In the genomic region with DNA sequence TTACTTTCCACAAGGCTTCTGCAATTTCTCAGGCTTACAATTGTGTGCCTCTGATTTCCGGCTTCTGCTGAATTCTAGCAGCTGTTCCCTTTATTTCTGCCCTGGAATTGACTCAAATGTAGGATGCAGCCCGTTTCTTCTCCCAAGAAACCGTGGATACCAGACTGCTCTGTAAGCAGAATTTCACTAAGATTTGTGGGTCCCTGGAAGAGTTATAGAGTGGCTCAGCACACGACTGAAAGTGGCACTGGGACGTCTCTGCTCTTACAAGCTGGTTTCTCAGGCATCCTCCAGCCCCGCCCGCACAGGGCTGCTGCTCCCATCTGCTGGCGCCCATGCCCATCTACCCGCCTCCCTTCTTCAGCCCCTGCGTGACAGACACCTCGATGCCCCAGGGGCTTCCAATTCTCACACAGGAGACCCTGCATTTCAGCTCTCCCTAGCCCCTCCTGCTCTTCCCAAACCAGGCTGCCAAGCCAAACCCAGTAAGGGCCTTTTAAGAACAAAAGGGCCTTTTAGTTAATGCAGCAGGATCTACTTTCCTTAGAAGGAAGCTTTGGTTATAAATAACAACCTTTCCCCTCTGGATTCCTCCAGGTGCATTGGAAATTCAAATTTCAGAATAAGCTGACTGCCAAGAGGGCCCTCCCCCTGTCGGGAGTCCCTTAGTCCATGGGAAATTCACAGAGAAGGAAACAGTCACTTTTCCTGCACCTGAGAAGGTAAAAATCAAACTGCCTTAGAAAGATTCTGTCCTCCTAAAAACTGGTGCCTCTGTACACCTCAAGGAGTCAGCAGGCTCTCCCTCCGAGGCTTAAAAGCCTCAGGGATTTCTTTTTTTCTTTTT, we compare ENCODE assay signal across 13 cellular contexts. TPM values are rescaled to one million over a fixed set of nuclear protein-coding genes. Genes with fewer than 3 reads are reported as not detected.
DNase-seq lines count a peak whose midpoint lies in the region; ATAC-seq and TF ChIP-seq lines count a peak whose summit lies in the region.
"Had no signal": no experiment of that assay in that cellular context is flagged by ENCODE, and none has a peak within 500 bp of the region (broad histone marks: within the 10 kb centered on the region; RNA-seq: fewer than 3 reads in every experiment).

No MANE protein-coding gene starts in this region.

- H3K9me3 ChIP-seq in muscle layer of duodenum (ENCODE audit: control insufficient read depth in 1 of 2, low read length in 2 of 2) (no peaks in the 10 kb centered on the region), left lung (no peaks in the 10 kb centered on the region)
- H3K9me3 ChIP-seq in CD8-positive, alpha-beta memory T cell (ENCODE audit: low read length): no peaks in the 10 kb centered on the region

- H3K36me3 ChIP-seq in muscle layer of duodenum (ENCODE audit: control insufficient read depth in 1 of 2, insufficient read depth in 2 of 2, low read length in 2 of 2) (no peaks in the 10 kb centered on the region), left lung (no peaks in the 10 kb centered on the region)
- H3K36me3 ChIP-seq in CD8-positive, alpha-beta memory T cell (ENCODE audit: insufficient read depth, low read length): no peaks in the 10 kb centered on the region

- peaks cover 43% of the 10 kb centered on the region for H3K4me1 Mint-ChIP-seq in brain
- no peaks in the 10 kb centered on the region for H3K4me1 Mint-ChIP-seq in stimulated activated naive B cell treated with anti-CD40 and anti-IgM and Interleukin-4, amounts not matched to agents 10 μg/mL and 1 μg/mL and 100 μg/mL, for 72 hours
- no peaks in the 10 kb centered on the region for H3K4me1 Mint-ChIP-seq in CD8-positive, alpha-beta memory T cell
- H3K4me1 Mint-ChIP-seq: memory B cell had no signal

- POLR2A ChIA-PET in CD8-positive, alpha-beta memory T cell (lab: Charles Lee): interaction anchor here (1.5 kb wide), 1 partner anchor 10 kb away, joined by 3 read pairs; no protein-coding TSS in a partner anchor

- peak overlapping the region; percentile 61 for H3K27ac ChIP-seq in muscle layer of duodenum (ENCODE audit: low read length)
- no peak overlapping the region for H3K27ac ChIP-seq in left lung
- no peak overlapping the region for H3K27ac ChIP-seq in CD8-positive, alpha-beta memory T cell (ENCODE audit: low read depth, low read length)

- DNase-seq in COR-L47 (lab: John Stamatoyannopoulos, UW) (peak; percentile 46), NCI-H1694 (lab: John Stamatoyannopoulos, UW) (peak; percentile 52), mesenteric fat pad (ENCODE audit: low spot score) (no peak), left lung (no peak)
- no peak for DNase-seq in stimulated activated naive B cell treated with anti-CD40 and anti-IgM and Interleukin-4, amounts not matched to agents 10 μg/mL and 1 μg/mL and 100 μg/mL, for 72 hours
- no peak for DNase-seq in CD8-positive, alpha-beta memory T cell
- DNase-seq: AML-193; NK-92 treated with Interleukin-12 subunit alpha and Interleukin-12 subunit beta, amount 100 ng/mL, for 24 hours; stimulated activated naive CD8-positive, alpha-beta T cell treated with anti-CD3 and anti-CD28 coated beads, Interleukin-15, Interleukin-2, amounts not matched to agents 100 U/mL and 50 U/mL, for 24 hours had no signal

- H3K27me3 Mint-ChIP-seq in brain: no peaks in the 10 kb centered on the region
- H3K27me3 Mint-ChIP-seq in stimulated activated naive B cell treated with anti-CD40 and anti-IgM and Interleukin-4, amounts not matched to agents 10 μg/mL and 1 μg/mL and 100 μg/mL, for 72 hours: peaks cover 0 to 6% of the 10 kb centered on the region in 2 donors
- peaks cover 0 to 6% of the 10 kb centered on the region in 2 donors for H3K27me3 Mint-ChIP-seq in CD8-positive, alpha-beta memory T cell
- H3K27me3 Mint-ChIP-seq: memory B cell had no signal

- ATAC-seq in stimulated activated naive B cell treated with anti-CD40 and anti-IgM and Interleukin-4, amounts not matched to agents 10 μg/mL and 1 μg/mL and 100 μg/mL, for 72 hours (replicated peaks): no peak
- ATAC-seq in left lung: no peak
- ATAC-seq: stimulated activated naive CD8-positive, alpha-beta T cell treated with anti-CD3 and anti-CD28 coated beads, Interleukin-15, Interleukin-2, amounts not matched to agents 100 U/mL and 50 U/mL, for 24 hours had no signal

- H3K4me3 Mint-ChIP-seq in brain: peak overlapping the region; percentile 63 to 83 (median 71)
- no peak overlapping the region for H3K4me3 Mint-ChIP-seq in stimulated activated naive B cell treated with anti-CD40 and anti-IgM and Interleukin-4, amounts not matched to agents 10 μg/mL and 1 μg/mL and 100 μg/mL, for 72 hours
- no peak overlapping the region for H3K4me3 Mint-ChIP-seq in CD8-positive, alpha-beta memory T cell
- H3K4me3 Mint-ChIP-seq: memory B cell had no signal

- intact Hi-C loops in left lung (cut with DNase I): no loop called here

- peak overlapping the region; percentile 74 to 98 (median 96) for H3K27ac Mint-ChIP-seq in brain
- no peak overlapping the region for H3K27ac Mint-ChIP-seq in stimulated activated naive B cell treated with anti-CD40 and anti-IgM and Interleukin-4, amounts not matched to agents 10 μg/mL and 1 μg/mL and 100 μg/mL, for 72 hours
- H3K27ac Mint-ChIP-seq in CD8-positive, alpha-beta memory T cell: peak overlapping the region in 1 of 8 donors; percentile 57
- H3K27ac Mint-ChIP-seq: memory B cell had no signal

- peak overlapping the region in 1 of 2 donors; percentile 5 for H3K4me3 ChIP-seq in muscle layer of duodenum (ENCODE audit: low read depth in 1 of 2, low read length in 2 of 2)
- no peak overlapping the region for H3K4me3 ChIP-seq in left lung
- H3K4me3 ChIP-seq in CD8-positive, alpha-beta memory T cell (ENCODE audit: low read length): no peak overlapping the region

- H3K27me3 ChIP-seq in muscle layer of duodenum (ENCODE audit: low read depth, low read length) (no peaks in the 10 kb centered on the region), left lung (no peaks in the 10 kb centered on the region)
- no peaks in the 10 kb centered on the region for H3K27me3 ChIP-seq in CD8-positive, alpha-beta memory T cell (ENCODE audit: insufficient read depth, low read length, poor library complexity, severe bottlenecking)

- no peak for TF ChIP-seq CTCF in brain (conservative IDR thresholded peaks at IDR 0.05)
- no peak for TF ChIP-seq CTCF in left lung (IDR thresholded peaks at IDR 0.05)

- peaks cover 0 to 5% (median 0%) of the 10 kb centered on the region in 5 experiments for H3K9me3 Mint-ChIP-seq in brain
- no peaks in the 10 kb centered on the region for H3K9me3 Mint-ChIP-seq in stimulated activated naive B cell treated with anti-CD40 and anti-IgM and Interleukin-4, amounts not matched to agents 10 μg/mL and 1 μg/mL and 100 μg/mL, for 72 hours
- H3K9me3 Mint-ChIP-seq in CD8-positive, alpha-beta memory T cell: no peaks in the 10 kb centered on the region
- H3K9me3 Mint-ChIP-seq: memory B cell had no signal

- CTCF ChIA-PET in CD8-positive, alpha-beta memory T cell (lab: Charles Lee): interaction anchor here (0.6 to 9.7 kb wide), 2 partner anchors 10 to 13 kb away, joined by 3 to 66 read pairs; no protein-coding TSS in a partner anchor

- H3K4me1 ChIP-seq in muscle layer of duodenum (ENCODE audit: control insufficient read depth in 1 of 2, insufficient read depth in 2 of 2, low read length in 2 of 2): peaks cover 9 to 23% of the 10 kb centered on the region in 2 donors
- H3K4me1 ChIP-seq in left lung: no peaks in the 10 kb centered on the region
- H3K4me1 ChIP-seq in CD8-positive, alpha-beta memory T cell (ENCODE audit: insufficient read depth, low read length): no peaks in the 10 kb centered on the region

- H3K36me3 Mint-ChIP-seq in brain: no peaks in the 10 kb centered on the region
- H3K36me3 Mint-ChIP-seq in stimulated activated naive B cell treated with anti-CD40 and anti-IgM and Interleukin-4, amounts not matched to agents 10 μg/mL and 1 μg/mL and 100 μg/mL, for 72 hours: no peaks in the 10 kb centered on the region
- no peaks in the 10 kb centered on the region for H3K36me3 Mint-ChIP-seq in CD8-positive, alpha-beta memory T cell
- H3K36me3 Mint-ChIP-seq: memory B cell had no signal

RNA-seq across cellular contexts. Expression of a gene that starts 45.4 kb away (rescaled TPM):
- polyA plus RNA-seq in brain (ENCODE audit: insufficient read depth, low read depth, low replicate concordance): 4.3 TPM
- total RNA-seq in mesenteric fat pad: 3.3 TPM
- 10 to 100 TPM; 22.9 to 27.3 TPM for total RNA-seq in left lung
- total RNA-seq in CD8-positive, alpha-beta memory T cell: not detected
- not detected for polyA plus RNA-seq in CD8-positive, alpha-beta memory T cell
- total RNA-seq: T-helper 2 cell treated with Interferon-gamma antibody and Interleukin-4, amounts not matched to agents 100 ng/mL and 5 ng/mL, for 36 hours had no signal

Comparison
In these comparisons a context has a peak if more than half of its experiments do, and no peak if none do; other contexts are left out.
1. DNase-seq: peak in COR-L47 (single experiment) and NCI-H1694 (single experiment); none in mesenteric fat pad (single experiment), stimulated activated naive B cell treated with anti-CD40 and anti-IgM and Interleukin-4, amounts not matched to agents 10 μg/mL and 1 μg/mL and 100 μg/mL, for 72 hours (single experiment), left lung (0 of 2) and CD8-positive, alpha-beta memory T cell (0 of 5).
2. H3K4me3 Mint-ChIP-seq: peak in brain (5 of 5); none in stimulated activated naive B cell treated with anti-CD40 and anti-IgM and Interleukin-4, amounts not matched to agents 10 μg/mL and 1 μg/mL and 100 μg/mL, for 72 hours (0 of 2) and CD8-positive, alpha-beta memory T cell (0 of 7).